Comparison of ENCODE assay signal across 1 cellular context in genomic region chr3:3178498-3179328, GRCh38.
TF ChIP-seq lines count a peak whose summit lies in the region.

No MANE protein-coding gene starts in this region.

TF ChIP-seq in GM23338, 12 proteins besides CTCF, POLR2A, EP300 and RAD21 (continued from another document):
- no peak for TF ChIP-seq ZNF462 (CRISPR knock-in tag; IDR thresholded peaks at IDR 0.05)
- no peak for TF ChIP-seq STAT1 (IDR thresholded peaks at IDR 0.05; ENCODE audit: unreplicated experiment)
- no peak for TF ChIP-seq JUNB (IDR thresholded peaks at IDR 0.05; ENCODE audit: unreplicated experiment)
- no peak for TF ChIP-seq EZH2 (IDR thresholded peaks at IDR 0.05; ENCODE audit: low read depth, unreplicated experiment)
- no peak for TF ChIP-seq POLR2AphosphoS5 (IDR thresholded peaks at IDR 0.05; ENCODE audit: low read depth)
